20 cellular contexts compared by ENCODE assay signal in the genomic region with DNA sequence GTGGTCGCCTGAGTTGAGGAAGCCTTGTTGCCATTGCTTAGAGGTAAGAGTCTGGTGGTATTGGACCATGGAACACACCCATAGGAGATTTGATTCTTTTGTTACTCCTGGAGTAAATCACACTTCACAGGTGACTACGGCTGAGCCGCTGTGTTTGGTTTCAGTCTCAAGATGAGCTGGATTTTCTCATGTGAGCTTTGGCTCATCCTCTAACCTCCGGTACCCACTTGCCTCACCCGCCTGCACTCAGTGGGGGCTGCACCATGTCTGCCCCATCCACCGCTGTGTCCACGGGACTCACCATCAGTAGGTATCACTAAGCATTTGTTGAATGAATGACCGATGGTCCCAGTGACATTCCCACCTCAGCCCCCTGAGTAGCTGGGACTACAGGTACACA. TPM values are rescaled to one million over a fixed set of nuclear protein-coding genes. Genes with fewer than 3 reads are reported as not detected.
DNase-seq lines count a peak whose midpoint lies in the region; ATAC-seq, FAIRE-seq and TF ChIP-seq lines count a peak whose summit lies in the region.
"Had no signal": no experiment of that assay in that cellular context is flagged by ENCODE, and none has a peak within 500 bp of the region (broad histone marks: within the 10 kb centered on the region; RNA-seq: fewer than 3 reads in every experiment).

No MANE protein-coding gene starts in this region.

- no peak overlapping the region for H3K14ac ChIP-seq in mesenchymal stem cell (ENCODE audit: low read length in 2 of 2)

- no peak overlapping the region for H3K9ac ChIP-seq in mesenchymal stem cell (ENCODE audit: low read length)

- H3K18ac ChIP-seq in mesenchymal stem cell (ENCODE audit: low read depth in 1 of 2, low read length in 2 of 2), result no peak overlapping the region

- H2AFZ ChIP-seq in mesenchymal stem cell (ENCODE audit: low read depth, low read length), result no peak overlapping the region
- H2AFZ ChIP-seq: PC-9 had no signal

- H3K4me2 ChIP-seq in mesenchymal stem cell (ENCODE audit: low read length, poor library complexity, severe bottlenecking), result no peak overlapping the region
- H3K4me2 ChIP-seq: PC-9 had no signal

- no peak overlapping the region for H2BK5ac ChIP-seq in mesenchymal stem cell (ENCODE audit: low read depth, low read length, poor library complexity, severe bottlenecking)

- DNase-seq in activated CD8-positive, alpha-beta memory T cell treated with anti-CD3 and anti-CD28 coated beads, Interleukin-2, amount 10 ng/mL, durations not matched to agents 7 days and 5 days, result no peak
- DNase-seq in activated CD8-positive, alpha-beta memory T cell treated with anti-CD3 and anti-CD28 coated beads, Interleukin-2, amount 50 U/mL, for 4 hours, result no peak
- peak; percentile 47 for DNase-seq in GM12892 (ENCODE audit: insufficient read length)
- DNase-seq in mesenteric fat pad (ENCODE audit: low spot score), result peak; percentile 62
- no peak for DNase-seq in CD1c-positive myeloid dendritic cell (ENCODE audit: extremely low spot score)
- no peak for DNase-seq in DMS114 treated with DMSO at 0.1 percent for 48 hours (lab: John Stamatoyannopoulos, UW; ENCODE audit: unreplicated experiment)
- DNase-seq in mesenchymal stem cell, result no peak
- DNase-seq: COR-L47, DMS53, H7, KG1, NCI-H1092, NCI-H2107, NCI-H345, PC-9 had no signal

- no peak overlapping the region for H4K8ac ChIP-seq in mesenchymal stem cell (ENCODE audit: low read length)

- peaks cover 9% of the 10 kb centered on the region for H3K9me3 ChIP-seq in mesenchymal stem cell (ENCODE audit: control insufficient read depth, low read length)

- no peaks in the 10 kb centered on the region for H3K79me1 ChIP-seq in mesenchymal stem cell (replicated peaks; ENCODE audit: low read length, poor library complexity, severe bottlenecking)

- no peak overlapping the region for H2BK120ac ChIP-seq in mesenchymal stem cell (ENCODE audit: low read depth, low read length)

- H3K36me3 Mint-ChIP-seq in activated CD8-positive, alpha-beta memory T cell treated with anti-CD3 and anti-CD28 coated beads, Interleukin-2, amount 10 ng/mL, durations not matched to agents 7 days and 5 days, result peaks cover 1% of the 10 kb centered on the region

- H3K27me3 ChIP-seq in mesenchymal stem cell (ENCODE audit: control insufficient read depth in 1 of 2, insufficient read depth in 1 of 2, low read length in 2 of 2), result peaks cover 0 to 20% of the 10 kb centered on the region in 2 experiments

- CTCF ChIA-PET in activated CD8-positive, alpha-beta memory T cell treated with anti-CD3 and anti-CD28 coated beads, Interleukin-2, amount 10 ng/mL, durations not matched to agents 7 days and 5 days (lab: Charles Lee), result interaction anchor here (1.2 to 1.3 kb wide), 2 partner anchors 16 to 43 kb away, joined by 4 read pairs; no protein-coding TSS in a partner anchor

- peaks cover 12% of the 10 kb centered on the region for H3K4me1 Mint-ChIP-seq in activated CD8-positive, alpha-beta memory T cell treated with anti-CD3 and anti-CD28 coated beads, Interleukin-2, amount 10 ng/mL, durations not matched to agents 7 days and 5 days

- H3K27ac ChIP-seq in mesenchymal stem cell (ENCODE audit: low read length, poor library complexity, severe bottlenecking), result no peak overlapping the region
- H3K27ac ChIP-seq: C4-2B, PC-9 had no signal

- H3K9me3 Mint-ChIP-seq in activated CD8-positive, alpha-beta memory T cell treated with anti-CD3 and anti-CD28 coated beads, Interleukin-2, amount 10 ng/mL, durations not matched to agents 7 days and 5 days (ENCODE audit: low read depth), result peaks cover 4% of the 10 kb centered on the region

- peaks cover 37% of the 10 kb centered on the region for H3K27me3 Mint-ChIP-seq in activated CD8-positive, alpha-beta memory T cell treated with anti-CD3 and anti-CD28 coated beads, Interleukin-2, amount 10 ng/mL, durations not matched to agents 7 days and 5 days

- H2AK5ac ChIP-seq in mesenchymal stem cell (ENCODE audit: low read length, severe bottlenecking), result no peak overlapping the region

- H2BK15ac ChIP-seq in mesenchymal stem cell (ENCODE audit: low read depth, poor library complexity, severe bottlenecking), result no peak overlapping the region

- FAIRE-seq in GM12892 (lab: Jason Lieb, UNC), result peak; percentile 51
- FAIRE-seq: A204.1 had no signal

- 90% methylated on average over 8 of the region's 8 CpGs for WGBS in mesenchymal stem cell

- H3K36me3 ChIP-seq in mesenchymal stem cell (ENCODE audit: control insufficient read depth in 1 of 2, insufficient read depth in 2 of 2, low read depth in 1 of 2, low read length in 2 of 2), result peaks cover 0 to 7% of the 10 kb centered on the region in 2 experiments

- no peak overlapping the region for H3K4ac ChIP-seq in mesenchymal stem cell (ENCODE audit: low read depth in 1 of 2, low read length in 2 of 2)

- peaks cover 2% of the 10 kb centered on the region for H3K4me1 ChIP-seq in mesenchymal stem cell (ENCODE audit: control insufficient read depth, insufficient read depth, low read depth, low read length)

- H3K23ac ChIP-seq in mesenchymal stem cell (ENCODE audit: low read length in 2 of 2), result no peak overlapping the region

- no peak overlapping the region for H4K91ac ChIP-seq in mesenchymal stem cell (ENCODE audit: low read length)

- no peak overlapping the region for H2BK12ac ChIP-seq in mesenchymal stem cell (ENCODE audit: low read length in 2 of 2)

- peak; percentile 77 for ATAC-seq in activated CD8-positive, alpha-beta memory T cell treated with anti-CD3 and anti-CD28 coated beads, Interleukin-2, amount 10 ng/mL, durations not matched to agents 7 days and 5 days
- ATAC-seq in HG02885 (IDR thresholded peaks at IDR 0.05; ENCODE audit: poor library complexity, unreplicated experiment), result peak; percentile 56

- no peak overlapping the region for H3K4me3 Mint-ChIP-seq in activated CD8-positive, alpha-beta memory T cell treated with anti-CD3 and anti-CD28 coated beads, Interleukin-2, amount 10 ng/mL, durations not matched to agents 7 days and 5 days

- no peak overlapping the region for H3K27ac Mint-ChIP-seq in activated CD8-positive, alpha-beta memory T cell treated with anti-CD3 and anti-CD28 coated beads, Interleukin-2, amount 10 ng/mL, durations not matched to agents 7 days and 5 days

- H3K4me3 ChIP-seq in mesenchymal stem cell (ENCODE audit: insufficient read depth in 1 of 2, low read depth in 1 of 2, low read length in 2 of 2), result no peak overlapping the region
- H3K4me3 ChIP-seq: PC-9 had no signal

- no peak for TF ChIP-seq POLR2A in GM12892 (IDR thresholded peaks at IDR 0.05; ENCODE audit: low read depth, low read length)

RNA-seq across cellular contexts. Expression of gene HTT-AS, which starts 52.7 kb away (rescaled TPM):
- total RNA-seq in activated CD8-positive, alpha-beta memory T cell treated with anti-CD3 and anti-CD28 coated beads, Interleukin-2, amount 10 ng/mL, durations not matched to agents 7 days and 5 days, result not detected
- polyA plus RNA-seq in GM12892 (2012; ENCODE audit: missing spikeins), result not detected
- not detected for total RNA-seq in mesenteric fat pad
- not detected for polyA plus RNA-seq in mesenchymal stem cell (2013, experiment 1 of 2)
- polyA plus RNA-seq in mesenchymal stem cell (2013, experiment 2 of 2), result not detected
- total RNA-seq: H7, MCF 10A, PC-9, SK-MEL-5 had no signal

RNA-seq across cellular contexts. Expression of gene HTT, which starts 52.9 kb away (rescaled TPM):
- total RNA-seq in activated CD8-positive, alpha-beta memory T cell treated with anti-CD3 and anti-CD28 coated beads, Interleukin-2, amount 10 ng/mL, durations not matched to agents 7 days and 5 days, result 10 to 100 TPM; 52.2 to 72.7 TPM
- polyA plus RNA-seq in GM12892 (2012; ENCODE audit: missing spikeins), result 65.2 TPM
- 56.5 TPM for total RNA-seq in mesenteric fat pad
- 16.8 TPM for polyA plus RNA-seq in mesenchymal stem cell (2013, experiment 1 of 2)
- polyA plus RNA-seq in mesenchymal stem cell (2013, experiment 2 of 2), result 13.9 TPM

RNA-seq across cellular contexts. Expression of gene GRK4, which starts 58.3 kb away (rescaled TPM):
- total RNA-seq in activated CD8-positive, alpha-beta memory T cell treated with anti-CD3 and anti-CD28 coated beads, Interleukin-2, amount 10 ng/mL, durations not matched to agents 7 days and 5 days, result 1 to 10 TPM; 3.0 to 4.4 TPM
- 3.7 TPM for polyA plus RNA-seq in GM12892 (2012; ENCODE audit: missing spikeins)
- total RNA-seq in mesenteric fat pad, result 6.0 TPM
- 3.6 TPM for polyA plus RNA-seq in mesenchymal stem cell (2013, experiment 1 of 2)
- polyA plus RNA-seq in mesenchymal stem cell (2013, experiment 2 of 2), result 3.7 TPM

RNA-seq across cellular contexts. Expression of gene NOP14, which starts 58.4 kb away (rescaled TPM):
- total RNA-seq in activated CD8-positive, alpha-beta memory T cell treated with anti-CD3 and anti-CD28 coated beads, Interleukin-2, amount 10 ng/mL, durations not matched to agents 7 days and 5 days, result 10 to 100 TPM; 47.9 to 81.0 TPM
- 36.9 TPM for polyA plus RNA-seq in GM12892 (2012; ENCODE audit: missing spikeins)
- total RNA-seq in mesenteric fat pad, result 37.5 TPM
- 32.6 TPM for polyA plus RNA-seq in mesenchymal stem cell (2013, experiment 1 of 2)
- polyA plus RNA-seq in mesenchymal stem cell (2013, experiment 2 of 2), result 33.3 TPM

Comparison
In these comparisons a context has a peak if more than half of its experiments do, and no peak if none do; other contexts are left out.
1. DNase-seq: peak in GM12892 (single experiment) and mesenteric fat pad (single experiment); none in activated CD8-positive, alpha-beta memory T cell treated with anti-CD3 and anti-CD28 coated beads, Interleukin-2, amount 10 ng/mL, durations not matched to agents 7 days and 5 days (single experiment), activated CD8-positive, alpha-beta memory T cell treated with anti-CD3 and anti-CD28 coated beads, Interleukin-2, amount 50 U/mL, for 4 hours (single experiment), CD1c-positive myeloid dendritic cell (single experiment), DMS114 treated with DMSO at 0.1 percent for 48 hours (single experiment) and mesenchymal stem cell (single experiment).